ENCODE assay signal across 20 cellular contexts in genomic region chrX:39762266-39762841, GRCh38.
DNase-seq lines count a peak whose midpoint lies in the region; ATAC-seq and TF ChIP-seq lines count a peak whose summit lies in the region.
"Had no signal": no experiment of that assay in that cellular context is flagged by ENCODE, and none has a peak within 500 bp of the region (broad histone marks: within the 10 kb centered on the region; RNA-seq: fewer than 3 reads in every experiment).

No MANE protein-coding gene starts in this region.

- H2AFZ ChIP-seq in GM23338 = no peak overlapping the region

- ATAC-seq in SK-N-SH treated with all-trans-retinoic acid at 6 μM for 48 hours (peak; percentile 52), GM23338 (no peak), lower lobe of right lung (no peak)
- ATAC-seq: activated CD4-positive, alpha-beta T cell treated with anti-CD3 and anti-CD28 coated beads for 36 hours; left lobe of liver; naive thymus-derived CD4-positive, alpha-beta T cell; right cardiac atrium had no signal

- H3K27ac ChIP-seq in GM23338 (ENCODE audit: low read depth) = no peak overlapping the region
- no peak overlapping the region for H3K27ac ChIP-seq in lower lobe of right lung
- H3K27ac ChIP-seq: stomach had no signal

- H3K4me3 ChIP-seq in epithelial cell of esophagus (ENCODE audit: low read length) (no peak overlapping the region), GM23338 (no peak overlapping the region), lower lobe of right lung (no peak overlapping the region)
- H3K4me3 ChIP-seq: stomach had no signal

- H3K4me1 Mint-ChIP-seq in GM23338 = peaks cover 34% of the 10 kb centered on the region

- DNase-seq in HT1080 (ENCODE audit: low read depth) (peak; percentile 64), epithelial cell of esophagus (ENCODE audit: low read depth) (peak; percentile 47), renal cortical epithelial cell (ENCODE audit: low read depth) (peak; percentile 27), GM23338 (ENCODE audit: low spot score) (no peak), lower lobe of right lung (no peak)
- DNase-seq in activated T-cell treated with anti-CD3 and anti-CD28 coated beads, Interleukin-2, amount 50 U/mL, for 48 hours = no peak
- DNase-seq: activated CD4-positive, alpha-beta T cell treated with anti-CD3 and anti-CD28 coated beads for 36 hours; activated T-cell treated with anti-CD3 and anti-CD28 coated beads, Interleukin-2, amount 50 U/mL, for 1 hour; anterior cingulate cortex; CD4-positive, alpha-beta T cell; effector memory CD4-positive, alpha-beta T cell; GDM1; naive thymus-derived CD4-positive, alpha-beta T cell; NCI-H1417; NCI-H510A treated with DMSO at 0.1 percent for 48 hours; right cardiac atrium; RPMI8226; stomach had no signal

- H3K9me3 Mint-ChIP-seq in GM23338 = no peaks in the 10 kb centered on the region
- H3K9me3 Mint-ChIP-seq: CD4-positive, alpha-beta T cell; naive thymus-derived CD4-positive, alpha-beta T cell had no signal

- no peaks in the 10 kb centered on the region for H3K79me2 ChIP-seq in GM23338 (replicated peaks; ENCODE audit: insufficient read depth)

- intact Hi-C loops in lower lobe of right lung (cut with DNase I) = no loop called here

- no peaks in the 10 kb centered on the region for H3K9me2 ChIP-seq in GM23338 (ENCODE audit: insufficient read depth)

- H3K27ac Mint-ChIP-seq in GM23338 = no peak overlapping the region
- H3K27ac Mint-ChIP-seq: activated CD4-positive, alpha-beta T cell treated with anti-CD3 and anti-CD28 coated beads for 36 hours; CD4-positive, alpha-beta T cell; naive thymus-derived CD4-positive, alpha-beta T cell had no signal

- no peaks in the 10 kb centered on the region for H3K9me3 ChIP-seq in lower lobe of right lung
- H3K9me3 ChIP-seq: stomach had no signal

- no peaks in the 10 kb centered on the region for H3K36me3 ChIP-seq in GM23338 (ENCODE audit: insufficient read depth)
- H3K36me3 ChIP-seq in lower lobe of right lung = no peaks in the 10 kb centered on the region
- H3K36me3 ChIP-seq: stomach had no signal

- TF ChIP-seq CTCF in epithelial cell of esophagus (IDR thresholded peaks at IDR 0.05; ENCODE audit: insufficient read depth, low read depth, low read length, missing control alignments) = no peak
- TF ChIP-seq CTCF in GM23338 (conservative IDR thresholded peaks at IDR 0.05; ENCODE audit: low read depth in 2 of 2) = no peak
- no peak for TF ChIP-seq CTCF in lower lobe of right lung (IDR thresholded peaks at IDR 0.05)

- H3K36me3 Mint-ChIP-seq in GM23338 (ENCODE audit: low read depth) = no peaks in the 10 kb centered on the region
- H3K36me3 Mint-ChIP-seq: naive thymus-derived CD4-positive, alpha-beta T cell had no signal

- peaks cover 3% of the 10 kb centered on the region for H3K27me3 Mint-ChIP-seq in GM23338 (ENCODE audit: insufficient read depth, low read depth, poor library complexity)
- H3K27me3 Mint-ChIP-seq: activated CD4-positive, alpha-beta T cell treated with anti-CD3 and anti-CD28 coated beads for 36 hours; CD4-positive, alpha-beta T cell; naive thymus-derived CD4-positive, alpha-beta T cell had no signal

- no peaks in the 10 kb centered on the region for H3F3A ChIP-seq in GM23338 (replicated peaks; ENCODE audit: low read depth)

- H3K27me3 ChIP-seq in GM23338 (ENCODE audit: insufficient read depth) = no peaks in the 10 kb centered on the region
- no peaks in the 10 kb centered on the region for H3K27me3 ChIP-seq in lower lobe of right lung (ENCODE audit: low read depth)

- H3K4me3 Mint-ChIP-seq in GM23338 = no peak overlapping the region
- H3K4me3 Mint-ChIP-seq: activated CD4-positive, alpha-beta T cell treated with anti-CD3 and anti-CD28 coated beads for 36 hours; CD4-positive, alpha-beta T cell; naive thymus-derived CD4-positive, alpha-beta T cell had no signal

- H3K4me2 ChIP-seq in GM23338 = no peak overlapping the region

- H3K4me1 ChIP-seq in GM23338 (ENCODE audit: insufficient read depth) (peaks cover 4% of the 10 kb centered on the region; the same call in 1 of the 2 replicates), lower lobe of right lung (peaks cover 5% of the 10 kb centered on the region)

- H4K20me1 ChIP-seq in GM23338 (replicated peaks; ENCODE audit: insufficient read depth) = no peaks in the 10 kb centered on the region

TF ChIP-seq in SK-N-SH treated with all-trans-retinoic acid at 6 μM for 48 hours, 23 proteins besides CTCF, POLR2A, EP300 and RAD21 (continues in another document):
- TF ChIP-seq SNAI2 (CRISPR knock-in tag; IDR thresholded peaks at IDR 0.05) (no peak), ZFP3 (CRISPR knock-in tag; IDR thresholded peaks at IDR 0.05) (no peak), TOX (CRISPR knock-in tag; IDR thresholded peaks at IDR 0.05; ENCODE audit: borderline replicate concordance) (peak; percentile 79; the same call in 1 of the 2 replicates), GLIS3 (CRISPR knock-in tag; IDR thresholded peaks at IDR 0.05) (no peak), TCF4 (CRISPR knock-in tag; IDR thresholded peaks at IDR 0.05; ENCODE audit: borderline replicate concordance) (no peak), CSDC2 (CRISPR knock-in tag; IDR thresholded peaks at IDR 0.05) (no peak), ZFP30 (CRISPR knock-in tag; IDR thresholded peaks at IDR 0.05) (no peak), PATZ1 (CRISPR knock-in tag; IDR thresholded peaks at IDR 0.05; ENCODE audit: borderline replicate concordance) (0 out of 2 replicates have a peak, but pooled peaks have one; percentile 43), ARNTL (CRISPR knock-in tag; IDR thresholded peaks at IDR 0.05; ENCODE audit: borderline replicate concordance, low read depth) (no peak)

TF ChIP-seq in GM23338, 12 proteins besides CTCF, POLR2A, EP300 and RAD21:
- TF ChIP-seq NANOG (IDR thresholded peaks at IDR 0.05; ENCODE audit: borderline replicate concordance) (no peak), STAT1 (IDR thresholded peaks at IDR 0.05; ENCODE audit: unreplicated experiment) (no peak), ZNF331 (CRISPR knock-in tag; IDR thresholded peaks at IDR 0.05; ENCODE audit: low read depth) (no peak)

Comparison
In these comparisons a context has a peak if more than half of its experiments do, and no peak if none do; other contexts are left out.
1. DNase-seq: peak in HT1080 (single experiment), epithelial cell of esophagus (single experiment) and renal cortical epithelial cell (single experiment); none in GM23338 (single experiment), activated T-cell treated with anti-CD3 and anti-CD28 coated beads, Interleukin-2, amount 50 U/mL, for 48 hours (0 of 2) and lower lobe of right lung (single experiment).